ENCODE assay signal across 8 cellular contexts in genomic region chr4:165232623-165233433, GRCh38. TPM values are rescaled to one million over a fixed set of nuclear protein-coding genes. Genes with fewer than 3 reads are reported as not detected.
DNase-seq lines count a peak whose midpoint lies in the region; ATAC-seq, FAIRE-seq and TF ChIP-seq lines count a peak whose summit lies in the region.
"Not testable (repeated sequence)": the region's sequence is repeated elsewhere in the genome, so short reads cannot be mapped to it uniquely, and the experiment has no call there.

No MANE protein-coding gene starts in this region.

- H3K9ac ChIP-seq in OCI-LY3 (ENCODE audit: low read length), result not testable (repeated sequence)

- H3K9me3 ChIP-seq in OCI-LY3 (ENCODE audit: insufficient read depth, low read length), result not testable (repeated sequence)

- H3K9me3 Mint-ChIP-seq in activated T-helper 17 cell treated with anti-CD3 and anti-CD28 coated beads, Interleukin-2, amount 50 U/mL, for 72 hours; stimulated activated naive B cell treated with anti-CD40 and anti-IgM and Interleukin-4, amounts not matched to agents 10 μg/mL and 1 μg/mL and 100 μg/mL, for 72 hours: not testable (repeated sequence)

- TF ChIP-seq CTCF in OCI-LY3 (IDR thresholded peaks at IDR 0.05; ENCODE audit: low read depth, low read length), result not testable (repeated sequence)

- H3K27me3 Mint-ChIP-seq in activated T-helper 17 cell treated with anti-CD3 and anti-CD28 coated beads, Interleukin-2, amount 50 U/mL, for 72 hours; stimulated activated naive B cell treated with anti-CD40 and anti-IgM and Interleukin-4, amounts not matched to agents 10 μg/mL and 1 μg/mL and 100 μg/mL, for 72 hours: not testable (repeated sequence)

- not testable (repeated sequence) for H2AFZ ChIP-seq in OCI-LY3 (ENCODE audit: low read depth, low read length)

- not testable (repeated sequence) for H3K4me3 ChIP-seq in OCI-LY3 (ENCODE audit: low read length)

- not testable (repeated sequence) for DNase-seq in GM12891 (ENCODE audit: insufficient read length, low spot score); stimulated activated naive B cell treated with anti-CD40 and anti-IgM and Interleukin-4, amounts not matched to agents 10 μg/mL and 1 μg/mL and 100 μg/mL, for 72 hours

- peaks cover 62% of the 10 kb centered on the region for H3K36me3 Mint-ChIP-seq in activated T-helper 17 cell treated with anti-CD3 and anti-CD28 coated beads, Interleukin-2, amount 50 U/mL, for 72 hours (ENCODE audit: low read depth)
- H3K36me3 Mint-ChIP-seq in stimulated activated naive B cell treated with anti-CD40 and anti-IgM and Interleukin-4, amounts not matched to agents 10 μg/mL and 1 μg/mL and 100 μg/mL, for 72 hours, result peaks cover 11 to 28% of the 10 kb centered on the region in 2 donors

- FAIRE-seq in GM12891 (lab: Jason Lieb, UNC), result not testable (repeated sequence)
- peak; percentile 57 for FAIRE-seq in endometrium (lab: Jason Lieb, UNC)

- ATAC-seq in GM19328 (IDR thresholded peaks at IDR 0.05; ENCODE audit: unreplicated experiment) (peak; percentile 49), HG02571 (IDR thresholded peaks at IDR 0.05; ENCODE audit: unreplicated experiment) (peak; percentile 52), HG03095 (IDR thresholded peaks at IDR 0.05; ENCODE audit: unreplicated experiment) (peak; percentile 72)
- peak; percentile 91 for ATAC-seq in activated T-helper 17 cell treated with anti-CD3 and anti-CD28 coated beads, Interleukin-2, amount 50 U/mL, for 72 hours (replicated peaks)
- peak; percentile 86 to 87 for ATAC-seq in stimulated activated naive B cell treated with anti-CD40 and anti-IgM and Interleukin-4, amounts not matched to agents 10 μg/mL and 1 μg/mL and 100 μg/mL, for 72 hours (replicated peaks)

- TF ChIP-seq POLR2A in GM12891 (IDR thresholded peaks at IDR 0.05; ENCODE audit: low read depth, low read length), result not testable (repeated sequence)

- H3K4me2 ChIP-seq in OCI-LY3 (ENCODE audit: low read length), result peak overlapping the region; percentile 28

- not testable (repeated sequence) for H3K36me3 ChIP-seq in OCI-LY3 (replicated peaks; ENCODE audit: low read depth, low read length)

- not testable (repeated sequence) for H4K20me1 ChIP-seq in OCI-LY3 (ENCODE audit: insufficient read depth, low read length)

- not testable (repeated sequence) for H3K27me3 ChIP-seq in OCI-LY3 (ENCODE audit: low read depth, low read length)

- H3K4me3 Mint-ChIP-seq in activated T-helper 17 cell treated with anti-CD3 and anti-CD28 coated beads, Interleukin-2, amount 50 U/mL, for 72 hours, result peak overlapping the region; percentile 50
- not testable (repeated sequence) for H3K4me3 Mint-ChIP-seq in stimulated activated naive B cell treated with anti-CD40 and anti-IgM and Interleukin-4, amounts not matched to agents 10 μg/mL and 1 μg/mL and 100 μg/mL, for 72 hours

- H3K27ac Mint-ChIP-seq in activated T-helper 17 cell treated with anti-CD3 and anti-CD28 coated beads, Interleukin-2, amount 50 U/mL, for 72 hours, result peak overlapping the region; percentile 74
- H3K27ac Mint-ChIP-seq in stimulated activated naive B cell treated with anti-CD40 and anti-IgM and Interleukin-4, amounts not matched to agents 10 μg/mL and 1 μg/mL and 100 μg/mL, for 72 hours, result not testable (repeated sequence)

- not testable (repeated sequence) for H3K4me1 ChIP-seq in OCI-LY3 (ENCODE audit: low read length)

- H3K4me1 Mint-ChIP-seq in activated T-helper 17 cell treated with anti-CD3 and anti-CD28 coated beads, Interleukin-2, amount 50 U/mL, for 72 hours, result peaks cover 15% of the 10 kb centered on the region
- peaks cover 7 to 30% of the 10 kb centered on the region in 2 donors for H3K4me1 Mint-ChIP-seq in stimulated activated naive B cell treated with anti-CD40 and anti-IgM and Interleukin-4, amounts not matched to agents 10 μg/mL and 1 μg/mL and 100 μg/mL, for 72 hours

- not testable (repeated sequence) for H3K79me2 ChIP-seq in OCI-LY3 (ENCODE audit: low read length)

- H3K27ac ChIP-seq in OCI-LY3 (ENCODE audit: low read length), result 0 out of 2 replicates have a peak overlapping the region, but pooled peaks have one; percentile 3

TF ChIP-seq in GM12891, 5 proteins besides CTCF, POLR2A, EP300 and RAD21:
- TF ChIP-seq SPI1 (IDR thresholded peaks at IDR 0.05; ENCODE audit: low read depth, low read length), result peak; percentile 52

RNA-seq across cellular contexts. Expression of gene KLHL2, which starts 25.5 kb away (rescaled TPM):
- 8.5 TPM for polyA plus RNA-seq in GM12891 (2012; ENCODE audit: low read depth, missing spikeins)
- 10 to 100 TPM; 25.4 to 27.3 TPM for total RNA-seq in activated T-helper 17 cell treated with anti-CD3 and anti-CD28 coated beads, Interleukin-2, amount 50 U/mL, for 72 hours
